Comparison of ENCODE assay signal across 24 cellular contexts in genomic region chr2:136530154-136530553, GRCh38.
"Had no signal": no experiment of that assay in that cellular context is flagged by ENCODE, and none has a peak within 500 bp of the region (broad histone marks: within the 10 kb centered on the region; RNA-seq: fewer than 3 reads in every experiment).

No MANE protein-coding gene starts in this region.

- H3K4me1 ChIP-seq: body of pancreas, pancreas, psoas muscle, stomach, suprapubic skin, tibial nerve had no signal

- ATAC-seq: activated CD8-positive, alpha-beta memory T cell treated with anti-CD3 and anti-CD28 coated beads, Interleukin-2, amount 10 ng/mL, durations not matched to agents 7 days and 5 days; body of pancreas; left ventricle myocardium superior; pancreas; psoas muscle; stimulated activated memory B cell treated with anti-CD40 and anti-IgM and Interleukin-4, amounts not matched to agents 10 μg/mL and 1 μg/mL and 100 μg/mL, for 72 hours had no signal

- H3K9me3 ChIP-seq: body of pancreas, pancreas, psoas muscle, right atrium auricular region, stomach, suprapubic skin, tibial nerve had no signal

- H3K27me3 ChIP-seq: body of pancreas, cardiac muscle cell, pancreas, right atrium auricular region, stomach, suprapubic skin, tibial nerve had no signal

- H3K4me3 Mint-ChIP-seq: activated CD4-positive, alpha-beta memory T cell treated with anti-CD3 and anti-CD28 coated beads, Interleukin-2, amount 10 ng/mL, durations not matched to agents 7 days and 5 days; activated CD8-positive, alpha-beta memory T cell treated with anti-CD3 and anti-CD28 coated beads, Interleukin-2, amount 10 ng/mL, durations not matched to agents 7 days and 5 days; activated naive CD4-positive, alpha-beta T cell treated with anti-CD3 and anti-CD28 coated beads, Interleukin-2, amount 10 ng/mL, durations not matched to agents 7 days and 5 days; endodermal cell; nephron; stimulated activated memory B cell treated with anti-CD40 and anti-IgM and Interleukin-4, amounts not matched to agents 10 μg/mL and 1 μg/mL and 100 μg/mL, for 72 hours; T-helper 1 cell treated with Interleukin-12 subunit alpha and Interleukin-12 subunit beta and Interleukin-4 antibody, amounts not matched to agents 30 μg/mL and 1 μg/mL, for 36 hours had no signal

- H3K27ac ChIP-seq: body of pancreas, cardiac muscle cell, epithelial cell of prostate, pancreas, psoas muscle, right atrium auricular region, skin epidermis, stomach, suprapubic skin, tibial nerve had no signal

- FAIRE-seq: pancreas had no signal

- H3K27me3 Mint-ChIP-seq: activated CD4-positive, alpha-beta memory T cell treated with anti-CD3 and anti-CD28 coated beads, Interleukin-2, amount 10 ng/mL, durations not matched to agents 7 days and 5 days; activated CD8-positive, alpha-beta memory T cell treated with anti-CD3 and anti-CD28 coated beads, Interleukin-2, amount 10 ng/mL, durations not matched to agents 7 days and 5 days; activated naive CD4-positive, alpha-beta T cell treated with anti-CD3 and anti-CD28 coated beads, Interleukin-2, amount 10 ng/mL, durations not matched to agents 7 days and 5 days had no signal

- H3K9me3 Mint-ChIP-seq: activated CD4-positive, alpha-beta memory T cell treated with anti-CD3 and anti-CD28 coated beads, Interleukin-2, amount 10 ng/mL, durations not matched to agents 7 days and 5 days; activated naive CD4-positive, alpha-beta T cell treated with anti-CD3 and anti-CD28 coated beads, Interleukin-2, amount 10 ng/mL, durations not matched to agents 7 days and 5 days; endodermal cell; nephron; T-helper 1 cell treated with Interleukin-12 subunit alpha and Interleukin-12 subunit beta and Interleukin-4 antibody, amounts not matched to agents 30 μg/mL and 1 μg/mL, for 36 hours had no signal

- DNase-seq: activated CD4-positive, alpha-beta memory T cell treated with anti-CD3 and anti-CD28 coated beads, Interleukin-2, amount 10 ng/mL, durations not matched to agents 7 days and 5 days; activated CD4-positive, alpha-beta T cell treated with anti-CD3 and anti-CD28 coated beads for 48 hours; activated CD8-positive, alpha-beta memory T cell treated with anti-CD3 and anti-CD28 coated beads, Interleukin-2, amount 10 ng/mL, durations not matched to agents 7 days and 5 days; activated effector memory CD4-positive, alpha-beta T cell treated with anti-CD3 and anti-CD28 coated beads, Interleukin-2, amount 50 U/mL, for 16 hours; activated naive CD4-positive, alpha-beta T cell treated with anti-CD3 and anti-CD28 coated beads, Interleukin-2, amount 10 ng/mL, durations not matched to agents 7 days and 5 days; activated T-cell treated with anti-CD3 and anti-CD28 coated beads for 4 hours; body of pancreas; cortex of kidney; endodermal cell; left ventricle myocardium superior; pancreas; psoas muscle; stimulated activated CD4-positive, alpha-beta T cell treated with anti-CD3 and anti-CD28 coated beads, Interleukin-2, amount 100 ng/mL, for 24 hours; stomach; T1000 had no signal

- H3K36me3 ChIP-seq: cardiac muscle cell, pancreas, right atrium auricular region, stomach, suprapubic skin, tibial nerve had no signal

- H3K36me3 Mint-ChIP-seq: activated CD8-positive, alpha-beta memory T cell treated with anti-CD3 and anti-CD28 coated beads, Interleukin-2, amount 10 ng/mL, durations not matched to agents 7 days and 5 days; activated naive CD4-positive, alpha-beta T cell treated with anti-CD3 and anti-CD28 coated beads, Interleukin-2, amount 10 ng/mL, durations not matched to agents 7 days and 5 days; stimulated activated memory B cell treated with anti-CD40 and anti-IgM and Interleukin-4, amounts not matched to agents 10 μg/mL and 1 μg/mL and 100 μg/mL, for 72 hours had no signal

- H3K27ac Mint-ChIP-seq: activated CD4-positive, alpha-beta memory T cell treated with anti-CD3 and anti-CD28 coated beads, Interleukin-2, amount 10 ng/mL, durations not matched to agents 7 days and 5 days; activated CD8-positive, alpha-beta memory T cell treated with anti-CD3 and anti-CD28 coated beads, Interleukin-2, amount 10 ng/mL, durations not matched to agents 7 days and 5 days; activated naive CD4-positive, alpha-beta T cell treated with anti-CD3 and anti-CD28 coated beads, Interleukin-2, amount 10 ng/mL, durations not matched to agents 7 days and 5 days; endodermal cell; nephron; stimulated activated memory B cell treated with anti-CD40 and anti-IgM and Interleukin-4, amounts not matched to agents 10 μg/mL and 1 μg/mL and 100 μg/mL, for 72 hours; T-helper 1 cell treated with Interleukin-12 subunit alpha and Interleukin-12 subunit beta and Interleukin-4 antibody, amounts not matched to agents 30 μg/mL and 1 μg/mL, for 36 hours had no signal

- H3K4me1 Mint-ChIP-seq: activated CD4-positive, alpha-beta memory T cell treated with anti-CD3 and anti-CD28 coated beads, Interleukin-2, amount 10 ng/mL, durations not matched to agents 7 days and 5 days; activated CD8-positive, alpha-beta memory T cell treated with anti-CD3 and anti-CD28 coated beads, Interleukin-2, amount 10 ng/mL, durations not matched to agents 7 days and 5 days; activated naive CD4-positive, alpha-beta T cell treated with anti-CD3 and anti-CD28 coated beads, Interleukin-2, amount 10 ng/mL, durations not matched to agents 7 days and 5 days; endodermal cell; nephron; stimulated activated memory B cell treated with anti-CD40 and anti-IgM and Interleukin-4, amounts not matched to agents 10 μg/mL and 1 μg/mL and 100 μg/mL, for 72 hours had no signal

- H3K4me3 ChIP-seq: body of pancreas, cardiac muscle cell, pancreas, psoas muscle, right atrium auricular region, skin epidermis, stomach, suprapubic skin, tibial nerve had no signal
